1 cellular context compared by ENCODE assay signal in the genomic region with DNA sequence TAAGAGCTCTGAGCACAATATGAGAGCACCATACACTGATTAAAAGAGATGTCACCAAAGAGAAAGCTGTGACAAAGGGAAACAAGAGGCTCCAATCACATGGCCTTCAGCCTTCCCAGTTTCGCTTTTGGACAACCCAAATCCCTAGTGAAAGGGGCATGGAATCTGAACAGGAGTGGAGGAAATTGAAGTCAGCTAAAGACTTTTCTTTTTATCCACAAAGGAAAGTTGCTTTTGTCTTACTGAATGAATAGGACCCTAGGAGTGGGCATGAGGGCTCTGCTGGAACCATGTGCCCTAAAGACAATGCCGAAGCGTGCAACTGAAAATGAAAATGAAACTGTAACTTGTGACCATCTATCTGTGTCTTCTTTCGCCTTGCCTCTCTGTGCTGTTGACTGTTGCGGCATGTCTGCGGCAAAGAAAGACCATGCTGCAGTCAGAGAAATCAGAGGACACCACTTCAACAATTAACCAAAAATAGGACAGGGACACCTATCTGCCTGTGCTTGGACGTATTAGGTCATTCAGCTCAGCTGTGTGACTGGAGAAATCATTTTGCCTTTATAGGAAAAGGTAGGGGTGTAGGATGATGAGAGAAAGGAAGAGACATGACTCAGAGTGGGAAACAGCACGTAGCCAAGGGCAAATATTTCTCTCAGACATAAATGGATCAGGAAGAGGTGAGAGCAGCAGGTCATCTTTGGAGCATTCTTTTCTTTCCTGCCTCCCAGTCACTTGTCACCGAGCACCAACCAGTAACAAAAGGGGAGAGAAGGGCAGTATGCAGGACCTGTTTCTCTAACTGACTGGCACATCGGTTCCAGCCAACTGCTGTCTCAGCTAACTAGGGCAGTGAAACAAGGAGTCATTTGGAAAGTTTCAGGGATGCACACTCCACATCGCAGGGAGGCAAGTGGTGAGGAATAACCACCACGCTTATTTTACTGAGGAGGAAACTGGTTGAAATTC.
A peak's percentile ranks its signal among the peaks of the same experiment; 100 is the strongest.
TF ChIP-seq lines count a peak whose summit lies in the region.

No MANE protein-coding gene starts in this region.

TF ChIP-seq in HepG2, 621 proteins besides CTCF, POLR2A, EP300 and RAD21 (continued from another document):
- TF ChIP-seq, protein P1, sequence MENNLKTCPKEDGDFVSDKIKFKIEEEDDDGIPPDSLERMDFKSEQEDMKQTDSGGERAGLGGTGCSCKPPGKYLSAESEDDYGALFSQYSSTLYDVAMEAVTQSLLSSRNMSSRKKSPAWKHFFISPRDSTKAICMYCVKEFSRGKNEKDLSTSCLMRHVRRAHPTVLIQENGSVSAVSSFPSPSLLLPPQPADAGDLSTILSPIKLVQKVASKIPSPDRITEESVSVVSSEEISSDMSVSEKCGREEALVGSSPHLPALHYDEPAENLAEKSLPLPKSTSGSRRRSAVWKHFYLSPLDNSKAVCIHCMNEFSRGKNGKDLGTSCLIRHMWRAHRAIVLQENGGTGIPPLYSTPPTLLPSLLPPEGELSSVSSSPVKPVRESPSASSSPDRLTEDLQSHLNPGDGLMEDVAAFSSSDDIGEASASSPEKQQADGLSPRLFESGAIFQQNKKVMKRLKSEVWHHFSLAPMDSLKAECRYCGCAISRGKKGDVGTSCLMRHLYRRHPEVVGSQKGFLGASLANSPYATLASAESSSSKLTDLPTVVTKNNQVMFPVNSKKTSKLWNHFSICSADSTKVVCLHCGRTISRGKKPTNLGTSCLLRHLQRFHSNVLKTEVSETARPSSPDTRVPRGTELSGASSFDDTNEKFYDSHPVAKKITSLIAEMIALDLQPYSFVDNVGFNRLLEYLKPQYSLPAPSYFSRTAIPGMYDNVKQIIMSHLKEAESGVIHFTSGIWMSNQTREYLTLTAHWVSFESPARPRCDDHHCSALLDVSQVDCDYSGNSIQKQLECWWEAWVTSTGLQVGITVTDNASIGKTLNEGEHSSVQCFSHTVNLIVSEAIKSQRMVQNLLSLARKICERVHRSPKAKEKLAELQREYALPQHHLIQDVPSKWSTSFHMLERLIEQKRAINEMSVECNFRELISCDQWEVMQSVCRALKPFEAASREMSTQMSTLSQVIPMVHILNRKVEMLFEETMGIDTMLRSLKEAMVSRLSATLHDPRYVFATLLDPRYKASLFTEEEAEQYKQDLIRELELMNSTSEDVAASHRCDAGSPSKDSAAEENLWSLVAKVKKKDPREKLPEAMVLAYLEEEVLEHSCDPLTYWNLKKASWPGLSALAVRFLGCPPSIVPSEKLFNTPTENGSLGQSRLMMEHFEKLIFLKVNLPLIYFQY (CRISPR knock-in tag; IDR thresholded peaks at IDR 0.05; ENCODE audit: borderline replicate concordance): no peak
- no peak for TF ChIP-seq EED (CRISPR knock-in tag; IDR thresholded peaks at IDR 0.05)
- 0 out of 2 replicates have a peak, but pooled peaks have one; percentile 17 for TF ChIP-seq ZSCAN25 (CRISPR knock-in tag; IDR thresholded peaks at IDR 0.05)
- no peak for TF ChIP-seq FOXA1 (IDR thresholded peaks at IDR 0.05)
- TF ChIP-seq FOXA1 (CRISPR knock-in tag; IDR thresholded peaks at IDR 0.05): peak; percentile 29; the same call in 1 of the 2 replicates
- no peak for TF ChIP-seq GABPB1 (CRISPR knock-in tag; IDR thresholded peaks at IDR 0.05)
- 0 out of 2 replicates have a peak, but pooled peaks have one; percentile 35 for TF ChIP-seq KDM3A (CRISPR knock-in tag; IDR thresholded peaks at IDR 0.05; ENCODE audit: low read depth)
- no peak for TF ChIP-seq ZNF768 (CRISPR knock-in tag; IDR thresholded peaks at IDR 0.05)
- no peak for TF ChIP-seq CEBPB (IDR thresholded peaks at IDR 0.05; ENCODE audit: borderline replicate concordance, low read depth, low read length)
- TF ChIP-seq ZBTB20 (CRISPR knock-in tag; IDR thresholded peaks at IDR 0.05; ENCODE audit: borderline replicate concordance, low read depth): no peak
- no peak for TF ChIP-seq POLR2AphosphoS2 (IDR thresholded peaks at IDR 0.05; ENCODE audit: low read depth, low read length)
- TF ChIP-seq JUN (CRISPR knock-in tag; IDR thresholded peaks at IDR 0.05): no peak
- TF ChIP-seq, protein P2, sequence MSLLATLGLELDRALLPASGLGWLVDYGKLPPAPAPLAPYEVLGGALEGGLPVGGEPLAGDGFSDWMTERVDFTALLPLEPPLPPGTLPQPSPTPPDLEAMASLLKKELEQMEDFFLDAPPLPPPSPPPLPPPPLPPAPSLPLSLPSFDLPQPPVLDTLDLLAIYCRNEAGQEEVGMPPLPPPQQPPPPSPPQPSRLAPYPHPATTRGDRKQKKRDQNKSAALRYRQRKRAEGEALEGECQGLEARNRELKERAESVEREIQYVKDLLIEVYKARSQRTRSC (CRISPR knock-in tag; IDR thresholded peaks at IDR 0.05; ENCODE audit: low read depth): no peak
- TF ChIP-seq, protein P3, sequence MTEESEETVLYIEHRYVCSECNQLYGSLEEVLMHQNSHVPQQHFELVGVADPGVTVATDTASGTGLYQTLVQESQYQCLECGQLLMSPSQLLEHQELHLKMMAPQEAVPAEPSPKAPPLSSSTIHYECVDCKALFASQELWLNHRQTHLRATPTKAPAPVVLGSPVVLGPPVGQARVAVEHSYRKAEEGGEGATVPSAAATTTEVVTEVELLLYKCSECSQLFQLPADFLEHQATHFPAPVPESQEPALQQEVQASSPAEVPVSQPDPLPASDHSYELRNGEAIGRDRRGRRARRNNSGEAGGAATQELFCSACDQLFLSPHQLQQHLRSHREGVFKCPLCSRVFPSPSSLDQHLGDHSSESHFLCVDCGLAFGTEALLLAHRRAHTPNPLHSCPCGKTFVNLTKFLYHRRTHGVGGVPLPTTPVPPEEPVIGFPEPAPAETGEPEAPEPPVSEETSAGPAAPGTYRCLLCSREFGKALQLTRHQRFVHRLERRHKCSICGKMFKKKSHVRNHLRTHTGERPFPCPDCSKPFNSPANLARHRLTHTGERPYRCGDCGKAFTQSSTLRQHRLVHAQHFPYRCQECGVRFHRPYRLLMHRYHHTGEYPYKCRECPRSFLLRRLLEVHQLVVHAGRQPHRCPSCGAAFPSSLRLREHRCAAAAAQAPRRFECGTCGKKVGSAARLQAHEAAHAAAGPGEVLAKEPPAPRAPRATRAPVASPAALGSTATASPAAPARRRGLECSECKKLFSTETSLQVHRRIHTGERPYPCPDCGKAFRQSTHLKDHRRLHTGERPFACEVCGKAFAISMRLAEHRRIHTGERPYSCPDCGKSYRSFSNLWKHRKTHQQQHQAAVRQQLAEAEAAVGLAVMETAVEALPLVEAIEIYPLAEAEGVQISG (CRISPR knock-in tag; IDR thresholded peaks at IDR 0.05): peak; percentile 60
- TF ChIP-seq ZNF430 (CRISPR knock-in tag; IDR thresholded peaks at IDR 0.05): no peak
- TF ChIP-seq, protein P4, sequence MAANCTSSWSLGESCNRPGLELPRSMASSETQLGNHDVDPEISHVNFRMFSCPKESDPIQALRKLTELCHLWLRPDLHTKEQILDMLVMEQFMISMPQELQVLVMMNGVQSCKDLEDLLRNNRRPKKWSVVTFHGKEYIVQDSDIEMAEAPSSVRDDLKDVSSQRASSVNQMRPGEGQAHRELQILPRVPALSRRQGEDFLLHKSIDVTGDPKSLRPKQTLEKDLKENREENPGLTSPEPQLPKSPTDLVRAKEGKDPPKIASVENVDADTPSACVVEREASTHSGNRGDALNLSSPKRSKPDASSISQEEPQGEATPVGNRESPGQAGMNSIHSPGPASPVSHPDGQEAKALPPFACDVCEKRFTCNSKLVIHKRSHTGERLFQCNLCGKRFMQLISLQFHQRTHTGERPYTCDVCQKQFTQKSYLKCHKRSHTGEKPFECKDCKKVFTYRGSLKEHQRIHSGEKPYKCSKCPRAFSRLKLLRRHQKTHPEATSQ (CRISPR knock-in tag; IDR thresholded peaks at IDR 0.05; ENCODE audit: borderline replicate concordance): no peak
- TF ChIP-seq KLF6 (CRISPR knock-in tag; IDR thresholded peaks at IDR 0.05): no peak
- TF ChIP-seq ZC3H4 (CRISPR knock-in tag; IDR thresholded peaks at IDR 0.05; ENCODE audit: borderline replicate concordance): no peak
- TF ChIP-seq, protein P5, sequence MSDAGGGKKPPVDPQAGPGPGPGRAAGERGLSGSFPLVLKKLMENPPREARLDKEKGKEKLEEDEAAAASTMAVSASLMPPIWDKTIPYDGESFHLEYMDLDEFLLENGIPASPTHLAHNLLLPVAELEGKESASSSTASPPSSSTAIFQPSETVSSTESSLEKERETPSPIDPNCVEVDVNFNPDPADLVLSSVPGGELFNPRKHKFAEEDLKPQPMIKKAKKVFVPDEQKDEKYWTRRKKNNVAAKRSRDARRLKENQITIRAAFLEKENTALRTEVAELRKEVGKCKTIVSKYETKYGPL (CRISPR knock-in tag; IDR thresholded peaks at IDR 0.05): no peak
